ENCODE assay signal across 1 cellular context in the genomic region with DNA sequence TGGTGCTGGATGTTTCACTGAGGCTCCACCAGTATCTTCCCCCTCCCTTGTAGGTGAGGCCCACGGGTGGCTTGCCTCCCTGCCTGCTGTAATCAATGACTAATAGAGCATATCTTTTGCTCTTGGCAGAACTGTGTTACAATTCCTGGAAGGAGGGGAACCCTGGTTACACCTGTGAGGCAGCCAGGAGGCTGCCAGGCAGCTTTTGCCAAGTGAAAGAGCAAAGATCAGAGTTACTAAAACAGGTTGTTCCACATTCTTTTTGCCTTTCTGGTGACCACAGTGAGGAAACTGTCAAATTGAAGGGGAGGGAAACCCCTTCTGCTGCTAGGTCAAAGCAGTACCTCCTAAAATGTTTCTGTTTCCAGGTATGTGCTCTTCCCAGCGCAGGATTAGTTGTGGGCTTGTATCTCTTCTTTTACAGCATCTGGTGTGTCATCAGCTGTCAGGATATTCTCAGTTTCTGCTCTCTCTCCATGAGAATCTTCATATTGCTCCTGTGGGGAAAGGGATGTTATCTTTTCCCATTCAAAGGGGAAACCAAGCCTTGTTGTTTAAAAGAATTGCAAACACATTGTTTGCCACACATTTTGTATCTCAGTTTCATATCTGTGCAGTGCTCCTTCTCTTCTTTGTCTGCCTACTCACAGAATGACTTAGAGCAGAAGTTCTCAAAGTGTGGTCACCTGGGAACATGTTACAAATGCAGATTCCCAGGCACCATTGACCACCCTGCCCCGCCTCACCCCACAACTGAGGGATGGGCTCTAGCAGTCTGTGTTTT.
TF ChIP-seq lines count a peak whose summit lies in the region.

No MANE protein-coding gene starts in this region.

TF ChIP-seq in GM23338, 12 proteins besides CTCF, POLR2A, EP300 and RAD21 (continued from another document):
- TF ChIP-seq, protein P1, sequence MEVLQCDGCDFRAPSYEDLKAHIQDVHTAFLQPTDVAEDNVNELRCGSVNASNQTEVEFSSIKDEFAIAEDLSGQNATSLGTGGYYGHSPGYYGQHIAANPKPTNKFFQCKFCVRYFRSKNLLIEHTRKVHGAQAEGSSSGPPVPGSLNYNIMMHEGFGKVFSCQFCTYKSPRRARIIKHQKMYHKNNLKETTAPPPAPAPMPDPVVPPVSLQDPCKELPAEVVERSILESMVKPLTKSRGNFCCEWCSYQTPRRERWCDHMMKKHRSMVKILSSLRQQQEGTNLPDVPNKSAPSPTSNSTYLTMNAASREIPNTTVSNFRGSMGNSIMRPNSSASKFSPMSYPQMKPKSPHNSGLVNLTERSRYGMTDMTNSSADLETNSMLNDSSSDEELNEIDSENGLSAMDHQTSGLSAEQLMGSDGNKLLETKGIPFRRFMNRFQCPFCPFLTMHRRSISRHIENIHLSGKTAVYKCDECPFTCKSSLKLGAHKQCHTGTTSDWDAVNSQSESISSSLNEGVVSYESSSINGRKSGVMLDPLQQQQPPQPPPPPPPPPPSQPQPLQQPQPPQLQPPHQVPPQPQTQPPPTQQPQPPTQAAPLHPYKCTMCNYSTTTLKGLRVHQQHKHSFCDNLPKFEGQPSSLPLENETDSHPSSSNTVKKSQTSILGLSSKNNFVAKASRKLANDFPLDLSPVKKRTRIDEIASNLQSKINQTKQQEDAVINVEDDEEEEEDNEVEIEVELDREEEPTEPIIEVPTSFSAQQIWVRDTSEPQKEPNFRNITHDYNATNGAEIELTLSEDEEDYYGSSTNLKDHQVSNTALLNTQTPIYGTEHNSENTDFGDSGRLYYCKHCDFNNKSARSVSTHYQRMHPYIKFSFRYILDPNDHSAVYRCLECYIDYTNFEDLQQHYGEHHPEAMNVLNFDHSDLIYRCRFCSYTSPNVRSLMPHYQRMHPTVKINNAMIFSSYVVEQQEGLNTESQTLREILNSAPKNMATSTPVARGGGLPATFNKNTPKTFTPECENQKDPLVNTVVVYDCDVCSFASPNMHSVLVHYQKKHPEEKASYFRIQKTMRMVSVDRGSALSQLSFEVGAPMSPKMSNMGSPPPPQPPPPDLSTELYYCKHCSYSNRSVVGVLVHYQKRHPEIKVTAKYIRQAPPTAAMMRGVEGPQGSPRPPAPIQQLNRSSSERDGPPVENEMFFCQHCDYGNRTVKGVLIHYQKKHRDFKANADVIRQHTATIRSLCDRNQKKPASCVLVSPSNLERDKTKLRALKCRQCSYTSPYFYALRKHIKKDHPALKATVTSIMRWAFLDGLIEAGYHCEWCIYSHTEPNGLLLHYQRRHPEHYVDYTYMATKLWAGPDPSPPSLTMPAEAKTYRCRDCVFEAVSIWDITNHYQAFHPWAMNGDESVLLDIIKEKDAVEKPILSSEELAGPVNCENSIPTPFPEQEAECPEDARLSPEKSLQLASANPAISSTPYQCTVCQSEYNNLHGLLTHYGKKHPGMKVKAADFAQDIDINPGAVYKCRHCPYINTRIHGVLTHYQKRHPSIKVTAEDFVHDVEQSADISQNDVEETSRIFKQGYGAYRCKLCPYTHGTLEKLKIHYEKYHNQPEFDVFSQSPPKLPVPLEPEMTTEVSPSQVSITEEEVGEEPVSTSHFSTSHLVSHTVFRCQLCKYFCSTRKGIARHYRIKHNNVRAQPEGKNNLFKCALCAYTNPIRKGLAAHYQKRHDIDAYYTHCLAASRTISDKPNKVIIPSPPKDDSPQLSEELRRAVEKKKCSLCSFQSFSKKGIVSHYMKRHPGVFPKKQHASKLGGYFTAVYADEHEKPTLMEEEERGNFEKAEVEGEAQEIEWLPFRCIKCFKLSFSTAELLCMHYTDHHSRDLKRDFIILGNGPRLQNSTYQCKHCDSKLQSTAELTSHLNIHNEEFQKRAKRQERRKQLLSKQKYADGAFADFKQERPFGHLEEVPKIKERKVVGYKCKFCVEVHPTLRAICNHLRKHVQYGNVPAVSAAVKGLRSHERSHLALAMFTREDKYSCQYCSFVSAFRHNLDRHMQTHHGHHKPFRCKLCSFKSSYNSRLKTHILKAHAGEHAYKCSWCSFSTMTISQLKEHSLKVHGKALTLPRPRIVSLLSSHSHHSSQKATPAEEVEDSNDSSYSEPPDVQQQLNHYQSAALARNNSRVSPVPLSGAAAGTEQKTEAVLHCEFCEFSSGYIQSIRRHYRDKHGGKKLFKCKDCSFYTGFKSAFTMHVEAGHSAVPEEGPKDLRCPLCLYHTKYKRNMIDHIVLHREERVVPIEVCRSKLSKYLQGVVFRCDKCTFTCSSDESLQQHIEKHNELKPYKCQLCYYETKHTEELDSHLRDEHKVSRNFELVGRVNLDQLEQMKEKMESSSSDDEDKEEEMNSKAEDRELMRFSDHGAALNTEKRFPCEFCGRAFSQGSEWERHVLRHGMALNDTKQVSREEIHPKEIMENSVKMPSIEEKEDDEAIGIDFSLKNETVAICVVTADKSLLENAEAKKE (CRISPR knock-in tag; IDR thresholded peaks at IDR 0.05): no peak
- no peak for TF ChIP-seq ZNF331 (CRISPR knock-in tag; IDR thresholded peaks at IDR 0.05; ENCODE audit: low read depth)
- no peak for TF ChIP-seq EZH2phosphoT487 (IDR thresholded peaks at IDR 0.05; ENCODE audit: unreplicated experiment)
